In genomic region chr4:37976991-37977470, GRCh38 we compare ENCODE assay signal across 8 cellular contexts. TPM values are rescaled to one million over a fixed set of nuclear protein-coding genes. Genes with fewer than 3 reads are reported as not detected.
DNase-seq lines count a peak whose midpoint lies in the region; ATAC-seq lines count a peak whose summit lies in the region.

No MANE protein-coding gene starts in this region.

- no peaks in the 10 kb centered on the region for H3K27me3 ChIP-seq in ectodermal cell (ENCODE audit: control insufficient read depth, insufficient read depth, low read length, poor library complexity, severe bottlenecking)

- peak; percentile 69 for DNase-seq in AG08395 (ENCODE audit: low spot score)
- DNase-seq in NCI-H748 (lab: John Stamatoyannopoulos, UW; ENCODE audit: unreplicated experiment), result peak; percentile 75
- peak; percentile 84 for DNase-seq in activated CD8-positive, alpha-beta T cell treated with anti-CD3 and anti-CD28 coated beads, Interleukin-2, amount 10 ng/mL, durations not matched to agents 7 days and 5 days
- DNase-seq in memory B cell (ENCODE audit: low spot score in 2 of 2), result peak; percentile 80 to 82
- DNase-seq in stimulated activated CD8-positive, alpha-beta memory T cell treated with anti-CD3 and anti-CD28 coated beads, Interleukin-12 subunit alpha, Interleukin-12 subunit beta, amount 100 ng/mL, for 4 hours (ENCODE audit: low read depth), result peak; percentile 58

- H3K4me1 Mint-ChIP-seq in activated CD8-positive, alpha-beta T cell treated with anti-CD3 and anti-CD28 coated beads, Interleukin-2, amount 10 ng/mL, durations not matched to agents 7 days and 5 days (ENCODE audit: low read depth), result peaks cover 35% of the 10 kb centered on the region
- peaks cover 18% of the 10 kb centered on the region for H3K4me1 Mint-ChIP-seq in memory B cell

- ATAC-seq in GM18907 (IDR thresholded peaks at IDR 0.05; ENCODE audit: unreplicated experiment) (peak; percentile 79), HG03139 (IDR thresholded peaks at IDR 0.05; ENCODE audit: unreplicated experiment) (peak; percentile 79), memory B cell (ENCODE audit: low read depth) (peak; percentile 89)
- ATAC-seq in activated CD8-positive, alpha-beta T cell treated with anti-CD3 and anti-CD28 coated beads, Interleukin-2, amount 10 ng/mL, durations not matched to agents 7 days and 5 days, result peak; percentile 85

- CTCF ChIA-PET in activated CD8-positive, alpha-beta T cell treated with anti-CD3 and anti-CD28 coated beads, Interleukin-2, amount 10 ng/mL, durations not matched to agents 7 days and 5 days (lab: Charles Lee), result interaction anchor here (0.8 to 2.0 kb wide), 11 partner anchors 10 to 879 kb away, joined by 3 to 12 read pairs (median 4); partner anchors contain the start of gene PGM2

- no peaks in the 10 kb centered on the region for H3K36me3 Mint-ChIP-seq in activated CD8-positive, alpha-beta T cell treated with anti-CD3 and anti-CD28 coated beads, Interleukin-2, amount 10 ng/mL, durations not matched to agents 7 days and 5 days (ENCODE audit: low read depth)
- no peaks in the 10 kb centered on the region for H3K36me3 Mint-ChIP-seq in memory B cell

- no peaks in the 10 kb centered on the region for H3K9me3 Mint-ChIP-seq in activated CD8-positive, alpha-beta T cell treated with anti-CD3 and anti-CD28 coated beads, Interleukin-2, amount 10 ng/mL, durations not matched to agents 7 days and 5 days (ENCODE audit: insufficient read depth)
- H3K9me3 Mint-ChIP-seq in memory B cell, result no peaks in the 10 kb centered on the region

- POLR2A ChIA-PET in activated CD8-positive, alpha-beta T cell treated with anti-CD3 and anti-CD28 coated beads, Interleukin-2, amount 10 ng/mL, durations not matched to agents 7 days and 5 days (lab: Charles Lee), result interaction anchor here (4.0 kb wide), 1 partner anchor 86 kb away, joined by 23 read pairs; the partner anchor contains the start of gene TBC1D1

- peak overlapping the region; percentile 71 for H3K4me3 ChIP-seq in ectodermal cell (ENCODE audit: insufficient read depth, low read depth, low read length)

- H3K36me3 ChIP-seq in ectodermal cell (ENCODE audit: control insufficient read depth, insufficient read depth, low read length), result no peaks in the 10 kb centered on the region

- H3K9me3 ChIP-seq in ectodermal cell (ENCODE audit: control insufficient read depth, low read length), result no peaks in the 10 kb centered on the region

- peaks cover 8% of the 10 kb centered on the region for H3K4me1 ChIP-seq in ectodermal cell (ENCODE audit: control insufficient read depth, insufficient read depth, low read length)

- peak overlapping the region; percentile 85 for H3K27ac ChIP-seq in ectodermal cell (ENCODE audit: insufficient read depth, low read depth, low read length, poor library complexity, severe bottlenecking)

- 0 to 1% methylated on average over 38 to 46 of the region's 50 CpGs for WGBS in ectodermal cell, 2 experiments

- H3K27ac Mint-ChIP-seq in activated CD8-positive, alpha-beta T cell treated with anti-CD3 and anti-CD28 coated beads, Interleukin-2, amount 10 ng/mL, durations not matched to agents 7 days and 5 days, result no peak overlapping the region
- peak overlapping the region; percentile 55 for H3K27ac Mint-ChIP-seq in memory B cell

- no peaks in the 10 kb centered on the region for H3K27me3 Mint-ChIP-seq in activated CD8-positive, alpha-beta T cell treated with anti-CD3 and anti-CD28 coated beads, Interleukin-2, amount 10 ng/mL, durations not matched to agents 7 days and 5 days (ENCODE audit: low read depth)
- H3K27me3 Mint-ChIP-seq in memory B cell, result no peaks in the 10 kb centered on the region

- H3K4me3 Mint-ChIP-seq in activated CD8-positive, alpha-beta T cell treated with anti-CD3 and anti-CD28 coated beads, Interleukin-2, amount 10 ng/mL, durations not matched to agents 7 days and 5 days, result peak overlapping the region; percentile 83
- H3K4me3 Mint-ChIP-seq in memory B cell, result peak overlapping the region; percentile 78

RNA-seq across cellular contexts. Expression of gene PTTG2, which starts 16.8 kb away (rescaled TPM):
- 1 to 10 TPM; 1.8 to 2.2 TPM for total RNA-seq in activated CD8-positive, alpha-beta T cell treated with anti-CD3 and anti-CD28 coated beads, Interleukin-2, amount 10 ng/mL, durations not matched to agents 7 days and 5 days
- not detected for polyA plus RNA-seq in ectodermal cell (2013, experiment 1 of 4)
- not detected for polyA plus RNA-seq in ectodermal cell (2013, experiment 2 of 4)
- not detected for polyA plus RNA-seq in ectodermal cell (2013, experiment 3 of 4)
- polyA plus RNA-seq in ectodermal cell (2013, experiment 4 of 4), result not detected

Comparison
In these comparisons a context has a peak if more than half of its experiments do, and no peak if none do; other contexts are left out.
1. Peak in every context shown above with its lines: DNase-seq, ATAC-seq, H3K4me3 ChIP-seq and H3K27ac ChIP-seq.